Comparison of ENCODE assay signal across 25 cellular contexts in genomic region chr6:39170860-39171259, GRCh38. TPM values are rescaled to one million over a fixed set of nuclear protein-coding genes. Genes with fewer than 3 reads are reported as not detected.
"Had no signal": no experiment of that assay in that cellular context is flagged by ENCODE, and none has a peak within 500 bp of the region (broad histone marks: within the 10 kb centered on the region; RNA-seq: fewer than 3 reads in every experiment).

No MANE protein-coding gene starts in this region.

- H3K27me3 ChIP-seq: colonic mucosa, gastrocnemius medialis, hepatocyte, ovary, right lobe of liver had no signal

- ATAC-seq: esophagus mucosa, gastrocnemius medialis, left lobe of liver, natural killer cell had no signal

- H3K9me3 ChIP-seq: colonic mucosa, gastrocnemius medialis, ovary, right lobe of liver, tibial artery had no signal

- H3K4me2 ChIP-seq: hepatocyte, smooth muscle cell had no signal

- H2AFZ ChIP-seq: hepatocyte had no signal

- H3K79me2 ChIP-seq: hepatocyte had no signal

- DNase-seq: colonic mucosa; effector CD8-positive, alpha-beta T cell; foreskin fibroblast; gastrocnemius medialis; kidney; natural killer cell; occipital lobe; ovary; right lobe of liver; stimulated activated CD4-positive, alpha-beta T cell treated with anti-CD3 and anti-CD28 coated beads, Interleukin-12 subunit alpha, Interleukin-12 subunit beta, amount 100 ng/mL, for 4 hours; stimulated activated CD4-positive, alpha-beta T cell treated with anti-CD3 and anti-CD28 coated beads, Interleukin-1b, Interleukin-23, amount 100 ng/mL, for 48 hours; stimulated activated CD4-positive, alpha-beta T cell treated with anti-CD3 and anti-CD28 coated beads, Interleukin-4, amount 100 ng/mL, for 1 hour; stimulated activated CD8-positive, alpha-beta memory T cell treated with anti-CD3 and anti-CD28 coated beads, Interleukin-4, amount 100 ng/mL, for 48 hours; stomach had no signal

- H3K4me3 ChIP-seq: colonic mucosa, gastrocnemius medialis, hepatocyte, lung, ovary, right lobe of liver, smooth muscle cell, stomach, tibial artery had no signal

- H3K27ac ChIP-seq: epithelial cell of prostate, gastrocnemius medialis, hepatocyte, ovary, right lobe of liver, tibial artery had no signal

- H3K36me3 ChIP-seq: colonic mucosa, gastrocnemius medialis, ovary, right lobe of liver, tibial artery had no signal

- H3K4me1 ChIP-seq: colonic mucosa, gastrocnemius medialis, right lobe of liver had no signal

RNA-seq across cellular contexts. Expression of gene KCNK5, which starts 58.4 kb away (rescaled TPM):
- total RNA-seq: chondrocyte, glomerular endothelial cell, pulmonary artery endothelial cell, smooth muscle cell had no signal
- polyA plus RNA-seq: neural cell, smooth muscle cell had no signal
